In the genomic region with DNA sequence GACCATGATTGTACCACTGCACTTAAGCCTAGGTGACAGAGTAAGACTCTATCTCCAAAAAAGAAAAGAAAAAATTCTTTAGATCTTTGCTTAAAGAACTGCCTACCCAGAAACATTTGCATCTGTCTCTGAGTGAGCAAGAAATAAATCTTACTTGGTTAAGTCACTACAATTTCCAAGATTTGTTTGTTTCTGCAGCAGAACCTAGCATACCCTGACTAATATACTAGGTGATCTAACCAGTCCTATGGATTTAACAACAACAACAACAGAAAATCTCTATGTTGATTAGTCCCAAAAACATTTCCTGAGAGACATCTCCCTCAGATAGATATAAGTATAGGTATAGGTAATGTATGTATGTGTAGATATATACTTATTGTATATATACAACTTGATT, we compare ENCODE assay signal across 11 cellular contexts.
"Had no signal": no experiment of that assay in that cellular context is flagged by ENCODE, and none has a peak within 500 bp of the region (broad histone marks: within the 10 kb centered on the region; RNA-seq: fewer than 3 reads in every experiment).

No MANE protein-coding gene starts in this region.

- DNase-seq: GM23248, GOT3, H7, H9, HCEC 1CT, HFFc6 had no signal

- H2AFZ ChIP-seq: GM23248, GM23338 had no signal

- H3K9me3 ChIP-seq: HAP-1 had no signal

- H3K4me3 ChIP-seq: GM23248, GM23338, HAP-1 had no signal

- H3K36me3 ChIP-seq: HAP-1 had no signal

- H3K4me2 ChIP-seq: GM23338 had no signal

- H3K27ac ChIP-seq: GM23248 had no signal

- H3K4me1 ChIP-seq: HAP-1 had no signal

- ATAC-seq: GM23338, HCT116 had no signal

- H3K9ac ChIP-seq: GM23248 had no signal

- FAIRE-seq: H1, H54 had no signal
